In genomic region chr15:70435369-70435768, GRCh38 we compare ENCODE assay signal across 14 cellular contexts.
DNase-seq lines count a peak whose midpoint lies in the region; ATAC-seq lines count a peak whose summit lies in the region.
"Had no signal": no experiment of that assay in that cellular context is flagged by ENCODE, and none has a peak within 500 bp of the region (broad histone marks: within the 10 kb centered on the region; RNA-seq: fewer than 3 reads in every experiment).

No MANE protein-coding gene starts in this region.

- H3K27ac Mint-ChIP-seq in activated naive CD4-positive, alpha-beta T cell treated with anti-CD3 and anti-CD28 coated beads, Interleukin-2, amount 10 ng/mL, durations not matched to agents 7 days and 5 days = peak overlapping the region; percentile 34
- peak overlapping the region; percentile 7 for H3K27ac Mint-ChIP-seq in stimulated activated naive B cell treated with anti-CD40 and anti-IgM and Interleukin-4, amounts not matched to agents 10 μg/mL and 1 μg/mL and 100 μg/mL, for 72 hours

- H3K9me3 Mint-ChIP-seq in activated naive CD4-positive, alpha-beta T cell treated with anti-CD3 and anti-CD28 coated beads, Interleukin-2, amount 10 ng/mL, durations not matched to agents 7 days and 5 days = no peaks in the 10 kb centered on the region
- no peaks in the 10 kb centered on the region for H3K9me3 Mint-ChIP-seq in stimulated activated naive B cell treated with anti-CD40 and anti-IgM and Interleukin-4, amounts not matched to agents 10 μg/mL and 1 μg/mL and 100 μg/mL, for 72 hours

- H3K27me3 Mint-ChIP-seq in activated naive CD4-positive, alpha-beta T cell treated with anti-CD3 and anti-CD28 coated beads, Interleukin-2, amount 10 ng/mL, durations not matched to agents 7 days and 5 days = peaks cover 28% of the 10 kb centered on the region
- peaks cover 0 to 4% of the 10 kb centered on the region in 2 donors for H3K27me3 Mint-ChIP-seq in stimulated activated naive B cell treated with anti-CD40 and anti-IgM and Interleukin-4, amounts not matched to agents 10 μg/mL and 1 μg/mL and 100 μg/mL, for 72 hours

- DNase-seq in activated naive CD4-positive, alpha-beta T cell treated with anti-CD3 and anti-CD28 coated beads, Interleukin-2, amount 10 ng/mL, durations not matched to agents 7 days and 5 days = peak; percentile 40
- no peak for DNase-seq in activated naive CD4-positive, alpha-beta T cell treated with anti-CD3 and anti-CD28 coated beads, Interleukin-2, amount 50 U/mL, for 16 hours
- DNase-seq in OCI-M1 (lab: John Stamatoyannopoulos, UW) = peak; percentile 32
- peak; percentile 21 for DNase-seq in stimulated activated naive B cell treated with anti-CD40 and anti-IgM and Interleukin-4, amounts not matched to agents 10 μg/mL and 1 μg/mL and 100 μg/mL, for 72 hours
- DNase-seq: ACHN; activated CD4-positive, CD25-positive, alpha-beta regulatory T cell; activated gamma-delta T cell treated with Interleukin-2 at 50 U/mL for 16 hours; NCI-H1105; stimulated activated CD4-positive, alpha-beta T cell treated with anti-CD3 and anti-CD28 coated beads, Interleukin-4, amount 100 ng/mL, for 4 hours had no signal

- no peak overlapping the region for H3K4me3 Mint-ChIP-seq in activated naive CD4-positive, alpha-beta T cell treated with anti-CD3 and anti-CD28 coated beads, Interleukin-2, amount 10 ng/mL, durations not matched to agents 7 days and 5 days
- H3K4me3 Mint-ChIP-seq in stimulated activated naive B cell treated with anti-CD40 and anti-IgM and Interleukin-4, amounts not matched to agents 10 μg/mL and 1 μg/mL and 100 μg/mL, for 72 hours = peak overlapping the region; percentile 14 to 30

- ATAC-seq in HG02798 (IDR thresholded peaks at IDR 0.05; ENCODE audit: poor library complexity, unreplicated experiment) (peak; percentile 36), HG03520 (IDR thresholded peaks at IDR 0.05; ENCODE audit: unreplicated experiment) (no peak), GM21619 (IDR thresholded peaks at IDR 0.05; ENCODE audit: unreplicated experiment) (no peak), HG03469 (IDR thresholded peaks at IDR 0.05; ENCODE audit: unreplicated experiment) (no peak)
- peak; percentile 84 to 88 for ATAC-seq in stimulated activated naive B cell treated with anti-CD40 and anti-IgM and Interleukin-4, amounts not matched to agents 10 μg/mL and 1 μg/mL and 100 μg/mL, for 72 hours (replicated peaks)
- ATAC-seq: gastroesophageal sphincter had no signal

- H3K4me1 Mint-ChIP-seq in activated naive CD4-positive, alpha-beta T cell treated with anti-CD3 and anti-CD28 coated beads, Interleukin-2, amount 10 ng/mL, durations not matched to agents 7 days and 5 days = peaks cover 43% of the 10 kb centered on the region
- peaks cover 21 to 30% of the 10 kb centered on the region in 2 donors for H3K4me1 Mint-ChIP-seq in stimulated activated naive B cell treated with anti-CD40 and anti-IgM and Interleukin-4, amounts not matched to agents 10 μg/mL and 1 μg/mL and 100 μg/mL, for 72 hours

- CTCF ChIA-PET in activated naive CD4-positive, alpha-beta T cell treated with anti-CD3 and anti-CD28 coated beads, Interleukin-2, amount 10 ng/mL, durations not matched to agents 7 days and 5 days (lab: Charles Lee) = interaction anchor here (1.2 kb wide), 1 partner anchor 32 kb away, joined by 3 read pairs; no protein-coding TSS in a partner anchor

- H3K36me3 Mint-ChIP-seq in activated naive CD4-positive, alpha-beta T cell treated with anti-CD3 and anti-CD28 coated beads, Interleukin-2, amount 10 ng/mL, durations not matched to agents 7 days and 5 days = no peaks in the 10 kb centered on the region
- no peaks in the 10 kb centered on the region for H3K36me3 Mint-ChIP-seq in stimulated activated naive B cell treated with anti-CD40 and anti-IgM and Interleukin-4, amounts not matched to agents 10 μg/mL and 1 μg/mL and 100 μg/mL, for 72 hours

Comparison
In these comparisons a context has a peak if more than half of its experiments do, and no peak if none do; other contexts are left out.
1. ATAC-seq: peak in HG02798 (single experiment) and stimulated activated naive B cell treated with anti-CD40 and anti-IgM and Interleukin-4, amounts not matched to agents 10 μg/mL and 1 μg/mL and 100 μg/mL, for 72 hours (2 of 2); none in HG03520 (single experiment), GM21619 (single experiment) and HG03469 (single experiment).